Comparison of ENCODE assay signal across 35 cellular contexts in genomic region chr17:63488851-63489250, GRCh38. TPM values are rescaled to one million over a fixed set of nuclear protein-coding genes. Genes with fewer than 3 reads are reported as not detected.
"Had no signal": no experiment of that assay in that cellular context is flagged by ENCODE, and none has a peak within 500 bp of the region (broad histone marks: within the 10 kb centered on the region; RNA-seq: fewer than 3 reads in every experiment).

No MANE protein-coding gene starts in this region.

- H3K9me3 Mint-ChIP-seq: activated CD4-positive, alpha-beta memory T cell treated with anti-CD3 and anti-CD28 coated beads, Interleukin-2, amount 10 ng/mL, durations not matched to agents 7 days and 5 days; activated naive CD8-positive, alpha-beta T cell treated with anti-CD3 and anti-CD28 coated beads for 36 hours; central memory CD8-positive, alpha-beta T cell had no signal

- ATAC-seq: activated CD8-positive, alpha-beta memory T cell treated with anti-CD3 and anti-CD28 coated beads, Interleukin-2, amount 10 ng/mL, durations not matched to agents 7 days and 5 days; Panc1 had no signal

- H3K4me1 Mint-ChIP-seq: activated CD4-positive, alpha-beta memory T cell treated with anti-CD3 and anti-CD28 coated beads, Interleukin-2, amount 10 ng/mL, durations not matched to agents 7 days and 5 days; activated CD8-positive, alpha-beta memory T cell treated with anti-CD3 and anti-CD28 coated beads, Interleukin-2, amount 10 ng/mL, durations not matched to agents 7 days and 5 days; activated naive CD8-positive, alpha-beta T cell treated with anti-CD3 and anti-CD28 coated beads for 36 hours; central memory CD8-positive, alpha-beta T cell had no signal

- H3K27me3 Mint-ChIP-seq: activated CD4-positive, alpha-beta memory T cell treated with anti-CD3 and anti-CD28 coated beads, Interleukin-2, amount 10 ng/mL, durations not matched to agents 7 days and 5 days; activated CD8-positive, alpha-beta memory T cell treated with anti-CD3 and anti-CD28 coated beads, Interleukin-2, amount 10 ng/mL, durations not matched to agents 7 days and 5 days; activated naive CD8-positive, alpha-beta T cell treated with anti-CD3 and anti-CD28 coated beads for 36 hours; central memory CD8-positive, alpha-beta T cell had no signal

- H3K27me3 ChIP-seq: ascending aorta, cardiac muscle cell, SJSA1 had no signal

- H3K4me3 ChIP-seq: ascending aorta, cardiac muscle cell, K562, SJSA1 had no signal

- H3K36me3 Mint-ChIP-seq: activated CD8-positive, alpha-beta memory T cell treated with anti-CD3 and anti-CD28 coated beads, Interleukin-2, amount 10 ng/mL, durations not matched to agents 7 days and 5 days; activated naive CD8-positive, alpha-beta T cell treated with anti-CD3 and anti-CD28 coated beads for 36 hours had no signal

- H3K9me3 ChIP-seq: ascending aorta, SJSA1 had no signal

- H3K36me3 ChIP-seq: ascending aorta, cardiac muscle cell, SJSA1 had no signal

- H3K4me1 ChIP-seq: ascending aorta, SJSA1 had no signal

- H3K27ac Mint-ChIP-seq: activated CD4-positive, alpha-beta memory T cell treated with anti-CD3 and anti-CD28 coated beads, Interleukin-2, amount 10 ng/mL, durations not matched to agents 7 days and 5 days; activated CD8-positive, alpha-beta memory T cell treated with anti-CD3 and anti-CD28 coated beads, Interleukin-2, amount 10 ng/mL, durations not matched to agents 7 days and 5 days; activated naive CD8-positive, alpha-beta T cell treated with anti-CD3 and anti-CD28 coated beads for 36 hours had no signal

- H3K4me3 Mint-ChIP-seq: activated CD4-positive, alpha-beta memory T cell treated with anti-CD3 and anti-CD28 coated beads, Interleukin-2, amount 10 ng/mL, durations not matched to agents 7 days and 5 days; activated CD8-positive, alpha-beta memory T cell treated with anti-CD3 and anti-CD28 coated beads, Interleukin-2, amount 10 ng/mL, durations not matched to agents 7 days and 5 days; activated naive CD8-positive, alpha-beta T cell treated with anti-CD3 and anti-CD28 coated beads for 36 hours; central memory CD8-positive, alpha-beta T cell had no signal

- DNase-seq: activated CD4-positive, alpha-beta memory T cell treated with anti-CD3 and anti-CD28 coated beads, Interleukin-2, amount 10 ng/mL, durations not matched to agents 7 days and 5 days; activated CD4-positive, alpha-beta T cell treated with anti-CD3 and anti-CD28 coated beads for 1 hour; activated CD4-positive, alpha-beta T cell treated with anti-CD3 and anti-CD28 coated beads for 48 hours; activated CD4-positive, CD25-positive, alpha-beta regulatory T cell; activated CD8-positive, alpha-beta memory T cell treated with anti-CD3 and anti-CD28 coated beads for 24 hours; activated CD8-positive, alpha-beta memory T cell treated with anti-CD3 and anti-CD28 coated beads, Interleukin-2, amount 10 ng/mL, durations not matched to agents 7 days and 5 days; activated CD8-positive, alpha-beta memory T cell treated with anti-CD3 and anti-CD28 coated beads, Interleukin-2, amount 50 U/mL, for 48 hours; activated effector memory CD4-positive, alpha-beta T cell treated with anti-CD3 and anti-CD28 coated beads, Interleukin-2, amount 50 U/mL, for 16 hours; activated naive CD4-positive, alpha-beta T cell; activated naive CD4-positive, alpha-beta T cell treated with anti-CD3 and anti-CD28 coated beads, Interleukin-2, amount 50 U/mL, for 16 hours; activated naive CD8-positive, alpha-beta T cell treated with anti-CD3 and anti-CD28 coated beads for 36 hours; activated T-cell treated with anti-CD3 and anti-CD28 coated beads, Interleukin-2, amount 50 U/mL, for 48 hours; amygdala; NCI-H1105; NCI-H1417 treated with DMSO at 0.1 percent for 48 hours; NCI-H1694; NCI-H1930; NCI-H2081 treated with DMSO at 0.1 percent for 48 hours; NCI-H345; NCI-H524 treated with DMSO at 0.1 percent for 48 hours; SHP77; SW 1271; T-helper 1 cell; T-helper 2 cell; T-helper 9 cell; WERI-Rb-1 had no signal

- H3K27ac ChIP-seq: ascending aorta, cardiac muscle cell, SJSA1 had no signal

RNA-seq across cellular contexts. Expression of gene ACE, which starts 12.0 kb away (rescaled TPM):
- total RNA-seq: activated naive CD8-positive, alpha-beta T cell treated with anti-CD3 and anti-CD28 coated beads for 36 hours had no signal

RNA-seq across cellular contexts. Expression of gene KCNH6, which starts 34.3 kb away (rescaled TPM):
- total RNA-seq: activated CD4-positive, alpha-beta memory T cell treated with anti-CD3 and anti-CD28 coated beads, Interleukin-2, amount 10 ng/mL, durations not matched to agents 7 days and 5 days; activated CD8-positive, alpha-beta memory T cell treated with anti-CD3 and anti-CD28 coated beads, Interleukin-2, amount 10 ng/mL, durations not matched to agents 7 days and 5 days; activated naive CD8-positive, alpha-beta T cell treated with anti-CD3 and anti-CD28 coated beads for 36 hours; ascending aorta; K562; M059J; NCI-H460; RPMI7951; SJSA1 had no signal
